ENCODE assay signal across 1 cellular context in genomic region chr21:43299441-43300277, GRCh38.
A peak's percentile ranks its signal among the peaks of the same experiment; 100 is the strongest.
TF ChIP-seq lines count a peak whose summit lies in the region.

No MANE protein-coding gene starts in this region.

TF ChIP-seq in HepG2, 621 proteins besides CTCF, POLR2A, EP300 and RAD21 (continued from another document and continues in another):
- TF ChIP-seq PRDM15 (CRISPR knock-in tag; IDR thresholded peaks at IDR 0.05) (no peak), BRF2 (CRISPR knock-in tag; IDR thresholded peaks at IDR 0.05) (no peak), SKIL (CRISPR knock-in tag; IDR thresholded peaks at IDR 0.05; ENCODE audit: borderline replicate concordance) (peak; percentile 70; the same call in 1 of the 2 replicates), ZKSCAN1 (IDR thresholded peaks at IDR 0.05; ENCODE audit: low read length) (no peak), AKNA (CRISPR knock-in tag; IDR thresholded peaks at IDR 0.05; ENCODE audit: borderline replicate concordance) (no peak), FIP1L1 (IDR thresholded peaks at IDR 0.05; ENCODE audit: borderline replicate concordance, insufficient read depth, low read depth, low read length) (no peak), GFI1 (CRISPR knock-in tag; IDR thresholded peaks at IDR 0.05; ENCODE audit: borderline replicate concordance) (no peak), MXD1 (CRISPR knock-in tag; IDR thresholded peaks at IDR 0.05) (no peak), EED (CRISPR knock-in tag; IDR thresholded peaks at IDR 0.05) (no peak), GABPA (IDR thresholded peaks at IDR 0.05; ENCODE audit: low read depth, low read length) (no peak), GABPA (CRISPR knock-in tag; IDR thresholded peaks at IDR 0.05; ENCODE audit: low read depth) (peak; percentile 23; the same call in 1 of the 2 replicates), ZKSCAN5 (CRISPR knock-in tag; IDR thresholded peaks at IDR 0.05) (no peak), ZNF776 (CRISPR knock-in tag; IDR thresholded peaks at IDR 0.05) (peak; percentile 34; the same call in 1 of the 2 replicates), GTF2F1 (IDR thresholded peaks at IDR 0.05; ENCODE audit: low read length) (no peak), ZNF329 (CRISPR knock-in tag; IDR thresholded peaks at IDR 0.05; ENCODE audit: low read depth) (no peak), ZNF740 (CRISPR knock-in tag; IDR thresholded peaks at IDR 0.05) (no peak), PBX3 (CRISPR knock-in tag; IDR thresholded peaks at IDR 0.05; ENCODE audit: borderline replicate concordance) (no peak), CHD4 (IDR thresholded peaks at IDR 0.05; ENCODE audit: borderline replicate concordance, low read length) (no peak), ARID4A (CRISPR knock-in tag; IDR thresholded peaks at IDR 0.05; ENCODE audit: borderline replicate concordance) (peak; percentile 57; the same call in 1 of the 2 replicates), ZNF17 (CRISPR knock-in tag; IDR thresholded peaks at IDR 0.05) (no peak), SAFB2 (CRISPR knock-in tag; IDR thresholded peaks at IDR 0.05; ENCODE audit: borderline replicate concordance, low read depth) (no peak), ZFX (CRISPR knock-in tag; IDR thresholded peaks at IDR 0.05; ENCODE audit: low read depth) (peak; percentile 83), PREB (CRISPR knock-in tag; IDR thresholded peaks at IDR 0.05) (no peak), ZNF530 (CRISPR knock-in tag; IDR thresholded peaks at IDR 0.05; ENCODE audit: low read depth) (no peak), BCL3 (CRISPR knock-in tag; IDR thresholded peaks at IDR 0.05) (no peak), ZNF501 (CRISPR knock-in tag; IDR thresholded peaks at IDR 0.05) (peak; percentile 33; the same call in 1 of the 2 replicates), SP1 (IDR thresholded peaks at IDR 0.05) (no peak), SP1 (CRISPR knock-in tag; IDR thresholded peaks at IDR 0.05) (no peak), USF2 (IDR thresholded peaks at IDR 0.05; ENCODE audit: low read depth, low read length) (no peak), USF2 (CRISPR knock-in tag; IDR thresholded peaks at IDR 0.05; ENCODE audit: borderline replicate concordance) (no peak; the same call in 1 of the 2 replicates), IRX3 (CRISPR knock-in tag; IDR thresholded peaks at IDR 0.05; ENCODE audit: borderline replicate concordance, low read depth) (no peak)
